ENCODE assay signal across 22 cellular contexts in the genomic region with DNA sequence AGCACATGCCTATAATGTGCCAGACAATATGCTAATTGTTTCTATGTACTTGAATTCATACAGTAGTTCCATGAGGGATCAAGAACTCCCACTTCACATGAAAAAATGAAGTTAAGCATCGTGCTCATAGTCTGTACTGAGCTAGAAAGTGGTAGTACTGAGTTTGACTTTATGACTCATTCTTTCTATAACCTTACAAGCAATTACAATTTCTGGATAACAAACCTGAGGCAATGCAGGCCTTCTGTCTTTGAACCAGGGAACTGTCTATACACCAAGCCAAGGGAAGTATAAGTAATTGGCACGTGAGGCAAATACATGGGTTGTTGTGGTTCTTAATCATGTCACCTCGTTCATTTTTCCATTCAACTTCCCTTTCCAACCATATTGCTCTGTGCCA. TPM values are rescaled to one million over a fixed set of nuclear protein-coding genes. Genes with fewer than 3 reads are reported as not detected.
DNase-seq lines count a peak whose midpoint lies in the region; ATAC-seq and TF ChIP-seq lines count a peak whose summit lies in the region.
"Had no signal": no experiment of that assay in that cellular context is flagged by ENCODE, and none has a peak within 500 bp of the region (broad histone marks: within the 10 kb centered on the region; RNA-seq: fewer than 3 reads in every experiment).

No MANE protein-coding gene starts in this region.

- H3K79me2 ChIP-seq in osteoblast (ENCODE audit: insufficient read depth, low read length), result peaks cover 3% of the 10 kb centered on the region

- no peak overlapping the region for H3K4me3 Mint-ChIP-seq in activated T-cell treated with anti-CD3 and anti-CD28 coated beads, Interleukin-2, amount 50 U/mL, for 24 hours
- no peak overlapping the region for H3K4me3 Mint-ChIP-seq in CD14-positive monocyte
- H3K4me3 Mint-ChIP-seq: CD8-positive, alpha-beta T cell; GM23338; HFFc6; IgD-negative memory B cell had no signal

- H3K4me2 ChIP-seq in osteoblast (ENCODE audit: insufficient read depth, low read length), result no peak overlapping the region
- H3K4me2 ChIP-seq: GM23338 had no signal

- no peak overlapping the region for H2AFZ ChIP-seq in osteoblast (ENCODE audit: low read length)
- H2AFZ ChIP-seq: GM23338 had no signal

- peak overlapping the region; percentile 13 for H3K27ac Mint-ChIP-seq in activated T-cell treated with anti-CD3 and anti-CD28 coated beads, Interleukin-2, amount 50 U/mL, for 24 hours
- H3K27ac Mint-ChIP-seq in CD14-positive monocyte, result peak overlapping the region in 5 of 7 donors; percentile 41 to 90 (median 77)
- H3K27ac Mint-ChIP-seq: CD8-positive, alpha-beta T cell; GM23338; HFFc6; IgD-negative memory B cell had no signal

- WGBS in lung, 2 donors, result 73 to 76% methylated on average over 3 of the region's 3 CpGs

- peaks cover 92% of the 10 kb centered on the region for H3K36me3 Mint-ChIP-seq in activated T-cell treated with anti-CD3 and anti-CD28 coated beads, Interleukin-2, amount 50 U/mL, for 24 hours (ENCODE audit: low read depth)
- peaks cover 82 to 85% of the 10 kb centered on the region in 2 donors for H3K36me3 Mint-ChIP-seq in CD14-positive monocyte

- no peaks in the 10 kb centered on the region for H4K20me1 ChIP-seq in osteoblast (ENCODE audit: insufficient read depth, low read length)

- ATAC-seq in lung (ENCODE audit: insufficient read depth, low FRiP score) (peak; percentile 11), GM21360 (IDR thresholded peaks at IDR 0.05; ENCODE audit: unreplicated experiment) (no peak), HG02610 (IDR thresholded peaks at IDR 0.05; ENCODE audit: unreplicated experiment) (no peak)
- ATAC-seq: CD8-positive, alpha-beta T cell; GM23338; HCT116; HepG2 had no signal

- H3K4me1 ChIP-seq in lung (ENCODE audit: control insufficient read depth in 2 of 2, insufficient read depth in 2 of 2, low read length in 2 of 2), result peaks cover 0 to 2% of the 10 kb centered on the region in 2 donors
- peaks cover 20% of the 10 kb centered on the region for H3K4me1 ChIP-seq in osteoblast (ENCODE audit: insufficient read depth, low read length)
- H3K4me1 ChIP-seq: BE2C had no signal

- peaks cover 19% of the 10 kb centered on the region for H3K4me1 Mint-ChIP-seq in activated T-cell treated with anti-CD3 and anti-CD28 coated beads, Interleukin-2, amount 50 U/mL, for 24 hours (ENCODE audit: low read depth)
- peaks cover 82% of the 10 kb centered on the region for H3K4me1 Mint-ChIP-seq in CD14-positive monocyte

- H3K27me3 Mint-ChIP-seq in activated T-cell treated with anti-CD3 and anti-CD28 coated beads, Interleukin-2, amount 50 U/mL, for 24 hours, result no peaks in the 10 kb centered on the region
- peaks cover 0 to 2% (median 0%) of the 10 kb centered on the region in 3 donors for H3K27me3 Mint-ChIP-seq in CD14-positive monocyte (ENCODE audit: low read depth in 3 of 3)
- H3K27me3 Mint-ChIP-seq: IgD-negative memory B cell had no signal

- TF ChIP-seq CTCF in CD14-positive monocyte (IDR thresholded peaks at IDR 0.05) (no peak), lung (IDR thresholded peaks at IDR 0.05; ENCODE audit: control extremely low read depth, extremely low read depth) (no peak), osteoblast (IDR thresholded peaks at IDR 0.05; ENCODE audit: extremely low read depth, low read depth, low read length) (no peak)

- no peaks in the 10 kb centered on the region for H3K9me3 Mint-ChIP-seq in activated T-cell treated with anti-CD3 and anti-CD28 coated beads, Interleukin-2, amount 50 U/mL, for 24 hours
- H3K9me3 Mint-ChIP-seq in CD14-positive monocyte, result no peaks in the 10 kb centered on the region
- H3K9me3 Mint-ChIP-seq: CD8-positive, alpha-beta T cell; GM23338; HFFc6; IgD-negative memory B cell had no signal

- DNase-seq in activated T-cell treated with anti-CD3 and anti-CD28 coated beads, Interleukin-2, amount 50 U/mL, for 24 hours, result no peak
- DNase-seq in activated T-cell treated with anti-CD3 and anti-CD28 coated beads, Interleukin-2, amount 50 U/mL, for 48 hours, result no peak
- DNase-seq in CD14-positive monocyte (ENCODE audit: low spot score) (no peak), CD1c-positive myeloid dendritic cell (ENCODE audit: extremely low spot score) (peak; percentile 68), lung (ENCODE audit: low spot score) (no peak), osteoblast (ENCODE audit: insufficient read length, low spot score, missing footprints) (no peak)
- DNase-seq: ACHN; BE2C; Calu3; CD8-positive, alpha-beta T cell; DMS79 treated with DMSO at 0.1 percent for 48 hours; GF-D8; H7; HFFc6; KBM-7 had no signal

- H3K4me3 ChIP-seq in lung (no peak overlapping the region), osteoblast (ENCODE audit: insufficient read depth, low read length) (no peak overlapping the region)
- H3K4me3 ChIP-seq: GM23338 had no signal

- H3K27ac ChIP-seq in lung (ENCODE audit: low read depth in 1 of 2, low read length in 1 of 2) (no peak overlapping the region), osteoblast (ENCODE audit: low read depth, low read length) (no peak overlapping the region)
- H3K27ac ChIP-seq: C4-2B had no signal

- intact Hi-C loops in CD14-positive monocyte (cut with micrococcal nuclease), result no loop called here

- H3K27me3 ChIP-seq in lung (ENCODE audit: control insufficient read depth, insufficient read depth) (no peaks in the 10 kb centered on the region), osteoblast (ENCODE audit: insufficient read depth, low read length) (no peaks in the 10 kb centered on the region)
- H3K27me3 ChIP-seq: BE2C had no signal

- H3K9me3 ChIP-seq in lung (ENCODE audit: control insufficient read depth in 2 of 2, insufficient read depth in 1 of 2, low read length in 1 of 2) (no peaks in the 10 kb centered on the region), osteoblast (ENCODE audit: low read depth, low read length) (no peaks in the 10 kb centered on the region)
- H3K9me3 ChIP-seq: BE2C had no signal

- peaks cover 24 to 43% of the 10 kb centered on the region in 2 donors for H3K36me3 ChIP-seq in lung (ENCODE audit: control insufficient read depth in 2 of 2, insufficient read depth in 2 of 2, low read length in 2 of 2)
- H3K36me3 ChIP-seq in osteoblast (ENCODE audit: insufficient read depth, low read length), result peaks cover 42% of the 10 kb centered on the region

RNA-seq across cellular contexts. Expression of a gene that starts 16.8 kb away (rescaled TPM):
- polyA plus RNA-seq in CD14-positive monocyte (100 to 1,000 TPM; 203 to 274 TPM), lung (100 to 1,000 TPM in 1 of 2 donors, 10 to 100 TPM in 1; 27.6 to 128 TPM)
- total RNA-seq in lung (100 to 1,000 TPM; 149 TPM), osteoblast (277 and 292 TPM in 2 replicates)
